ENCODE assay signal across 17 cellular contexts in genomic region chr3:196995646-196996355, GRCh38. TPM values are rescaled to one million over a fixed set of nuclear protein-coding genes. Genes with fewer than 3 reads are reported as not detected.
DNase-seq lines count a peak whose midpoint lies in the region; ATAC-seq and TF ChIP-seq lines count a peak whose summit lies in the region.
"Had no signal": no experiment of that assay in that cellular context is flagged by ENCODE, and none has a peak within 500 bp of the region (broad histone marks: within the 10 kb centered on the region; RNA-seq: fewer than 3 reads in every experiment).

No MANE protein-coding gene starts in this region.

- peak; percentile 8 for DNase-seq in GM23248
- DNase-seq in NCI-H2107 (lab: John Stamatoyannopoulos, UW): peak; percentile 87
- DNase-seq in cerebellar cortex (ENCODE audit: low spot score): peak; percentile 50
- DNase-seq in gastrocnemius medialis: no peak
- no peak for DNase-seq in testis
- no peak for DNase-seq in D341Med (ENCODE audit: low spot score)
- DNase-seq in stimulated activated CD4-positive, alpha-beta T cell treated with anti-CD3 and anti-CD28 coated beads, Interleukin-12 subunit alpha, Interleukin-12 subunit beta, amount 100 ng/mL, for 4 hours: no peak
- DNase-seq: activated CD4-positive, alpha-beta T cell treated with anti-CD3 and anti-CD28 coated beads for 48 hours; CD4-positive, CD25-positive, alpha-beta regulatory T cell; effector memory CD4-positive, alpha-beta T cell; foreskin melanocyte; GDM1; NCI-H2227 treated with DMSO at 0.1 percent for 48 hours; stimulated activated CD4-positive, alpha-beta T cell treated with anti-CD3 and anti-CD28 coated beads, Interleukin-4, amount 100 ng/mL, for 24 hours had no signal

- TF ChIP-seq POLR2A in gastrocnemius medialis (IDR thresholded peaks at IDR 0.05) (no peak), testis (IDR thresholded peaks at IDR 0.05) (no peak)

- no peak overlapping the region for H3K9ac ChIP-seq in GM23248

- H3K36me3 ChIP-seq in GM23248 (ENCODE audit: low read depth) (no peaks in the 10 kb centered on the region), gastrocnemius medialis (no peaks in the 10 kb centered on the region), testis (ENCODE audit: low read depth, missing control alignments) (no peaks in the 10 kb centered on the region)

- no peaks in the 10 kb centered on the region for H3K9me2 ChIP-seq in GM23248 (ENCODE audit: insufficient read depth)

- H3K27ac ChIP-seq in GM23248: no peak overlapping the region
- peak overlapping the region; percentile 70 to 78 (median 72) for H3K27ac ChIP-seq in gastrocnemius medialis
- no peak overlapping the region for H3K27ac ChIP-seq in testis
- H3K27ac ChIP-seq: HL-60 had no signal

- H3K4me3 ChIP-seq in GM23248 (no peak overlapping the region), gastrocnemius medialis (no peak overlapping the region), testis (no peak overlapping the region)

- no peak overlapping the region for H2AFZ ChIP-seq in GM23248

- no peaks in the 10 kb centered on the region for H3K9me3 ChIP-seq in GM23248 (ENCODE audit: low read depth)
- H3K9me3 ChIP-seq in gastrocnemius medialis: no peaks in the 10 kb centered on the region
- H3K9me3 ChIP-seq in testis: no peaks in the 10 kb centered on the region

- in situ Hi-C loops in GM23248 (cut with MboI) (loop anchor here (25.0 kb wide), 1 partner anchor 192 kb away; no protein-coding TSS in a partner anchor), gastrocnemius medialis (cut with MboI; ENCODE audit: low sequenced_read_pairs in 4 of 4) (loop anchor here in 2 of 4 donors (25.0 kb wide), 2 partner anchors 192 to 516 kb away; no protein-coding TSS in a partner anchor)

- no peaks in the 10 kb centered on the region for H3K79me2 ChIP-seq in GM23248 (ENCODE audit: insufficient read depth)

- H3K27me3 ChIP-seq in GM23248 (replicated peaks; ENCODE audit: insufficient read depth): no peaks in the 10 kb centered on the region
- H3K27me3 ChIP-seq in gastrocnemius medialis: no peaks in the 10 kb centered on the region
- H3K27me3 ChIP-seq in testis: no peaks in the 10 kb centered on the region

- no peak overlapping the region for H3K4me2 ChIP-seq in GM23248 (ENCODE audit: unreplicated experiment)

- no peaks in the 10 kb centered on the region for H4K20me1 ChIP-seq in GM23248 (ENCODE audit: insufficient read depth)

- no peaks in the 10 kb centered on the region for H3K4me1 ChIP-seq in GM23248 (ENCODE audit: insufficient read depth)
- H3K4me1 ChIP-seq in gastrocnemius medialis: peaks cover 17 to 19% of the 10 kb centered on the region in 2 donors
- no peaks in the 10 kb centered on the region for H3K4me1 ChIP-seq in testis

- ATAC-seq in gastrocnemius medialis: no peak
- ATAC-seq: stimulated activated memory B cell treated with anti-CD40 and anti-IgM and Interleukin-4, amounts not matched to agents 10 μg/mL and 1 μg/mL and 100 μg/mL, for 72 hours had no signal

- TF ChIP-seq CTCF in gastrocnemius medialis (IDR thresholded peaks at IDR 0.05 in 4 of 5, conservative IDR thresholded peaks at IDR 0.05 in 1 of 5): no peak
- no peak for TF ChIP-seq CTCF in testis (IDR thresholded peaks at IDR 0.05)

- 57 to 68% methylated on average over 14 of the region's 14 CpGs for WGBS in GM23248 (ENCODE audit: low coverage in 1 of 2, low lambda C conversion rate in 2 of 2, missing lambda C conversion rate in 2 of 2), 2 experiments
- WGBS in testis, 2 donors: 67 to 71% methylated on average over 11 to 14 of the region's 14 CpGs

- intact Hi-C loops in gastrocnemius medialis (cut with DNase I; ENCODE audit: low total_unique reads): no loop called here
- intact Hi-C loops in testis (cut with DNase I; ENCODE audit: low total_unique reads): no loop called here

- H3F3A ChIP-seq in GM23248 (ENCODE audit: insufficient read depth): no peaks in the 10 kb centered on the region

RNA-seq across cellular contexts. Expression of gene PIGZ, which starts 27.2 kb away (rescaled TPM):
- 3.9 and 5.7 TPM in 2 replicates for total RNA-seq in GM23248 (2014; rRNA removed; shearing (Covaris generic))
- polyA plus RNA-seq in GM23248 (2016; fragmentation: Nextera tagmentation; extraction: Ambion mirVana): 7.6 and 9.6 TPM in 2 replicates
- 1 to 10 TPM; 2.3 to 7.5 (median 5.1) TPM for total RNA-seq in gastrocnemius medialis
- total RNA-seq in testis: 1 to 10 TPM; 3.9 to 4.5 TPM
- 3.0 TPM for polyA plus RNA-seq in testis (ENCODE audit: insufficient read depth, low read depth, low replicate concordance)
- total RNA-seq: H1 had no signal

RNA-seq across cellular contexts. Expression of gene MELTF, which starts 33.8 kb away (rescaled TPM):
- 0.86 and 0.89 TPM in 2 replicates for total RNA-seq in GM23248 (2014; rRNA removed; shearing (Covaris generic))
- polyA plus RNA-seq in GM23248 (2016; fragmentation: Nextera tagmentation; extraction: Ambion mirVana) (0.94 and 1.1 TPM in 2 replicates), testis (ENCODE audit: insufficient read depth, low read depth, low replicate concordance) (5.7 TPM)
- total RNA-seq in gastrocnemius medialis (under 1 TPM in 3 of 4 donors, not detected in 1; 0.36 to 0.64 (median 0.42) TPM), testis (10 to 100 TPM; 11.1 to 14.7 TPM)

RNA-seq across cellular contexts. Expression of gene NCBP2, which starts 53.5 kb away (rescaled TPM):
- 75.3 and 81.9 TPM in 2 replicates for total RNA-seq in GM23248 (2014; rRNA removed; shearing (Covaris generic))
- polyA plus RNA-seq in GM23248 (2016; fragmentation: Nextera tagmentation; extraction: Ambion mirVana) (107 TPM in 2 replicates), testis (ENCODE audit: insufficient read depth, low read depth, low replicate concordance) (53.3 TPM)
- total RNA-seq in gastrocnemius medialis (10 to 100 TPM; 23.4 to 29.9 (median 27.5) TPM), testis (10 to 100 TPM; 30.6 to 40.8 TPM)

Comparison
In these comparisons a context has a peak if more than half of its experiments do, and no peak if none do; other contexts are left out.
1. DNase-seq: peak in GM23248 (single experiment), NCI-H2107 (single experiment) and cerebellar cortex (single experiment); none in gastrocnemius medialis (0 of 2), testis (single experiment), D341Med (single experiment) and stimulated activated CD4-positive, alpha-beta T cell treated with anti-CD3 and anti-CD28 coated beads, Interleukin-12 subunit alpha, Interleukin-12 subunit beta, amount 100 ng/mL, for 4 hours (single experiment).
2. H3K27ac ChIP-seq: peak in gastrocnemius medialis (4 of 4); none in GM23248 (single experiment) and testis (0 of 2).